ENCODE assay signal across 8 cellular contexts in the genomic region with DNA sequence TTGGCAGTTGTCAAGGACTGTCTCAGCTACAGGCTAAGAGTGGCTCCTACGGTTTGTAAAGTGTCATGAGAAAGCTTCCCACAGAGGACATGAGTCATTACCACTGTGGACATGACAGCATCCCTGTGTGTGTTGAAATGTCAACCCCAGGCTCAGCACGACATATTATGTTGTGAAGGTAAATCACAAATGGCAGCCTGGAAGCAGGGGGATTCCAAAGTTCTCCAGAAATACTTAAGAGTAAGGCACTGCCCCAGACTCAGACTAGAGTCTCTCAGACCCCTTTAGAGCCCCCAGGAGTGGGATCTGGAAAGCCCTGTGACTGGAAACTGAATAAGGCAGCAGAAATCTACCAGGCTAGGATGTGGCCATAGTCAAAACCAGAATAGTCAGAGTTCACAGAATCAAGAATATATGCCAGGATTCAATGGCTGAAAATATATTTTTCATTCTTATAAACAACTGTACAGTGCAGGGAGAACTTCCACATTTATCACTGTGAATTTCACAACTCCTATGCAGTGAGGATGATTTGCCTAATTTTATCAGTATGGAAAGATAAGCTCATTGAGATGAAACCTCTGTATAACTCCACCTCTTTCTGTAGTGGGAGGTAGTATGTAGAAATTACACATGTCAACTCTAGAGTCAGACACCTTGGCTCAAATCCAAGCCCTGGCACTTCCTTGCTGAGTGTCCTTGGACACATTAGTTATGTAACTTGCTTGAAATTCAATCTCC.
DNase-seq lines count a peak whose midpoint lies in the region; ATAC-seq and TF ChIP-seq lines count a peak whose summit lies in the region.
"Had no signal": no experiment of that assay in that cellular context is flagged by ENCODE, and none has a peak within 500 bp of the region (broad histone marks: within the 10 kb centered on the region; RNA-seq: fewer than 3 reads in every experiment).

No MANE protein-coding gene starts in this region.

- H3K36me3 ChIP-seq in naive thymus-derived CD4-positive, alpha-beta T cell (ENCODE audit: control insufficient read depth in 2 of 3, insufficient read depth in 3 of 3, low read length in 3 of 3): no peaks in the 10 kb centered on the region
- H3K36me3 ChIP-seq in esophagus muscularis mucosa: no peaks in the 10 kb centered on the region
- H3K36me3 ChIP-seq: Peyer's patch had no signal

- DNase-seq in EH (ENCODE audit: low read depth) (peak; percentile 11), NCI-H1436 treated with DMSO at 0.1 percent for 48 hours (lab: John Stamatoyannopoulos, UW) (no peak), amniotic stem cell (lab: John Stamatoyannopoulos, UW) (no peak), esophagus muscularis mucosa (ENCODE audit: extremely low spot score) (no peak)
- peak; percentile 69 for DNase-seq in activated T-cell treated with anti-CD3 and anti-CD28 coated beads, Interleukin-2, amount 50 U/mL, for 48 hours
- DNase-seq in naive thymus-derived CD4-positive, alpha-beta T cell: peak in 1 of 9 donors; percentile 54
- DNase-seq: Peyer's patch had no signal

- peak overlapping the region in 1 of 9 donors; percentile 84 for H3K27ac Mint-ChIP-seq in naive thymus-derived CD4-positive, alpha-beta T cell

- no peak overlapping the region for H3K4me3 ChIP-seq in naive thymus-derived CD4-positive, alpha-beta T cell (ENCODE audit: low read length)
- no peak overlapping the region for H3K4me3 ChIP-seq in esophagus muscularis mucosa
- H3K4me3 ChIP-seq: Peyer's patch had no signal

- WGBS in esophagus muscularis mucosa: 56% methylated on average over 2 of the region's 2 CpGs

- H3K36me3 Mint-ChIP-seq in naive thymus-derived CD4-positive, alpha-beta T cell: peaks cover 0 to 4% (median 0%) of the 10 kb centered on the region in 5 donors

- TF ChIP-seq POLR2A in esophagus muscularis mucosa (IDR thresholded peaks at IDR 0.05; ENCODE audit: low read depth): no peak

- no peak for TF ChIP-seq CTCF in esophagus muscularis mucosa (IDR thresholded peaks at IDR 0.05)

- no peak overlapping the region for H3K27ac ChIP-seq in naive thymus-derived CD4-positive, alpha-beta T cell (ENCODE audit: low read depth, low read length)
- no peak overlapping the region for H3K27ac ChIP-seq in esophagus muscularis mucosa (replicated peaks in 1 of 4)
- H3K27ac ChIP-seq: Peyer's patch had no signal

- intact Hi-C loops in naive thymus-derived CD4-positive, alpha-beta T cell (cut with micrococcal nuclease): loop anchor here in 1 of 2 donors (5.0 kb wide), 1 partner anchor 50 kb away; no protein-coding TSS in a partner anchor
- intact Hi-C loops in esophagus muscularis mucosa (cut with DNase I): no loop called here

- TF ChIP-seq EP300 in esophagus muscularis mucosa (IDR thresholded peaks at IDR 0.05): no peak

- H3K27me3 ChIP-seq in naive thymus-derived CD4-positive, alpha-beta T cell (ENCODE audit: control insufficient read depth in 2 of 2, insufficient read depth in 2 of 2, low read length in 2 of 2): no peaks in the 10 kb centered on the region
- H3K27me3 ChIP-seq in esophagus muscularis mucosa: no peaks in the 10 kb centered on the region
- H3K27me3 ChIP-seq: Peyer's patch had no signal

- CTCF ChIA-PET in naive thymus-derived CD4-positive, alpha-beta T cell (lab: Charles Lee): no interaction called here

- peak; percentile 65 for ATAC-seq in HG02870 (IDR thresholded peaks at IDR 0.05; ENCODE audit: unreplicated experiment)
- ATAC-seq in naive thymus-derived CD4-positive, alpha-beta T cell: peak; percentile 80

- peaks cover 0 to 15% (median 0%) of the 10 kb centered on the region in 11 donors for H3K9me3 Mint-ChIP-seq in naive thymus-derived CD4-positive, alpha-beta T cell

- POLR2A ChIA-PET in naive thymus-derived CD4-positive, alpha-beta T cell (lab: Charles Lee): no interaction called here

- no peaks in the 10 kb centered on the region for H3K9me3 ChIP-seq in naive thymus-derived CD4-positive, alpha-beta T cell (ENCODE audit: control insufficient read depth in 2 of 3, low read length in 3 of 3)
- no peaks in the 10 kb centered on the region for H3K9me3 ChIP-seq in esophagus muscularis mucosa
- H3K9me3 ChIP-seq: Peyer's patch had no signal

- no peaks in the 10 kb centered on the region for H3K4me1 ChIP-seq in naive thymus-derived CD4-positive, alpha-beta T cell (ENCODE audit: control insufficient read depth in 2 of 2, insufficient read depth in 2 of 2, low read length in 2 of 2)
- H3K4me1 ChIP-seq in esophagus muscularis mucosa: no peaks in the 10 kb centered on the region
- H3K4me1 ChIP-seq: Peyer's patch had no signal

- peaks cover 3 to 33% (median 11%) of the 10 kb centered on the region in 7 donors for H3K4me1 Mint-ChIP-seq in naive thymus-derived CD4-positive, alpha-beta T cell

- peak overlapping the region in 1 of 10 donors; percentile 29 for H3K4me3 Mint-ChIP-seq in naive thymus-derived CD4-positive, alpha-beta T cell

- peaks cover 0 to 6% (median 0%) of the 10 kb centered on the region in 5 donors for H3K27me3 Mint-ChIP-seq in naive thymus-derived CD4-positive, alpha-beta T cell

Comparison
In these comparisons a context has a peak if more than half of its experiments do, and no peak if none do; other contexts are left out.
1. DNase-seq: peak in EH (single experiment) and activated T-cell treated with anti-CD3 and anti-CD28 coated beads, Interleukin-2, amount 50 U/mL, for 48 hours (2 of 2); none in NCI-H1436 treated with DMSO at 0.1 percent for 48 hours (single experiment), amniotic stem cell (single experiment) and esophagus muscularis mucosa (single experiment).